In genomic region chr18:75247601-75248421, GRCh38 we compare ENCODE assay signal across 8 cellular contexts. TPM values are rescaled to one million over a fixed set of nuclear protein-coding genes. Genes with fewer than 3 reads are reported as not detected.
DNase-seq lines count a peak whose midpoint lies in the region; ATAC-seq, FAIRE-seq and TF ChIP-seq lines count a peak whose summit lies in the region.

No MANE protein-coding gene starts in this region.

- peak overlapping the region; percentile 55 for H3K4me2 ChIP-seq in DOHH2 (ENCODE audit: low read length)
- H3K4me2 ChIP-seq in astrocyte (ENCODE audit: low read length) = peak overlapping the region; percentile 90

- H3K4me1 ChIP-seq in DOHH2 (ENCODE audit: control insufficient read depth, low read length) = peaks cover 20% of the 10 kb centered on the region
- H3K4me1 ChIP-seq in astrocyte (ENCODE audit: insufficient read depth, low read length) = peaks cover 5% of the 10 kb centered on the region
- H3K4me1 ChIP-seq in stomach smooth muscle (ENCODE audit: control insufficient read depth, insufficient read depth, low read length) = peaks cover 44% of the 10 kb centered on the region

- ATAC-seq in GM21423 (IDR thresholded peaks at IDR 0.05; ENCODE audit: unreplicated experiment) = peak; percentile 67

- H3K9me3 ChIP-seq in DOHH2 (ENCODE audit: control insufficient read depth, insufficient read depth, low read length) (peaks cover 9% of the 10 kb centered on the region; the same call in 1 of the 2 replicates), astrocyte (ENCODE audit: insufficient read depth, low read depth, low read length) (no peaks in the 10 kb centered on the region), stomach smooth muscle (ENCODE audit: control insufficient read depth in 2 of 2, low read length in 2 of 2) (no peaks in the 10 kb centered on the region)

- H4K20me1 ChIP-seq in DOHH2 (ENCODE audit: control insufficient read depth, insufficient read depth, low read depth, low read length) (no peaks in the 10 kb centered on the region), astrocyte (ENCODE audit: insufficient read depth, low read length) (peaks cover 3% of the 10 kb centered on the region)

- no peaks in the 10 kb centered on the region for H3K9me2 ChIP-seq in DOHH2 (replicated peaks; ENCODE audit: control insufficient read depth, low read length)

- H3F3A ChIP-seq in DOHH2 (ENCODE audit: control insufficient read depth, insufficient read depth) = no peaks in the 10 kb centered on the region; the same call in 1 of the 2 replicates

- H3K4me1 Mint-ChIP-seq in astrocyte (ENCODE audit: low read depth, unreplicated experiment) = no peaks in the 10 kb centered on the region

- no peak overlapping the region for H3K27ac ChIP-seq in DOHH2 (ENCODE audit: low read depth, low read length)
- peak overlapping the region; percentile 50 for H3K27ac ChIP-seq in astrocyte (ENCODE audit: low read depth, low read length)
- peak overlapping the region; percentile 75 for H3K27ac ChIP-seq in stomach smooth muscle (ENCODE audit: low read length)

- no peaks in the 10 kb centered on the region for H3K9me3 Mint-ChIP-seq in astrocyte (ENCODE audit: unreplicated experiment)

- FAIRE-seq in astrocyte (lab: Jason Lieb, UNC) = peak; percentile 76
- FAIRE-seq in islet of Langerhans (lab: Jason Lieb, UNC) = peak; percentile 97

- H2AFZ ChIP-seq in astrocyte (ENCODE audit: low read depth, low read length) = peak overlapping the region; percentile 73

- TF ChIP-seq CTCF in DOHH2 (IDR thresholded peaks at IDR 0.05; ENCODE audit: low read depth, low read length, poor library complexity, severe bottlenecking) = no peak
- no peak for TF ChIP-seq CTCF in astrocyte (IDR thresholded peaks at IDR 0.05; ENCODE audit: insufficient read depth, low read depth, low read length)

- H3K27ac Mint-ChIP-seq in astrocyte (ENCODE audit: unreplicated experiment) = peak overlapping the region; percentile 67

- peaks cover 4% of the 10 kb centered on the region for H3K27me3 Mint-ChIP-seq in astrocyte (ENCODE audit: low read depth, unreplicated experiment)

- DNase-seq in NCI-H146 (lab: John Stamatoyannopoulos, UW) (peak; percentile 71), astrocyte (ENCODE audit: low read depth) (peak; percentile 62), mucosa of gallbladder (ENCODE audit: low spot score) (no peak), SK-N-DZ (ENCODE audit: low spot score) (no peak)

- peak overlapping the region; percentile 76 for H3K9ac ChIP-seq in astrocyte (ENCODE audit: low read length)
- H3K9ac ChIP-seq in stomach smooth muscle (ENCODE audit: low read length in 2 of 2) = peak overlapping the region; percentile 70 to 71

- H3K4me3 ChIP-seq in DOHH2 (ENCODE audit: low read length) = peak overlapping the region; percentile 40
- peak overlapping the region; percentile 56 for H3K4me3 ChIP-seq in astrocyte (ENCODE audit: insufficient read depth, low read depth, low read length)
- H3K4me3 ChIP-seq in stomach smooth muscle (ENCODE audit: low read length in 2 of 2) = peak overlapping the region; percentile 71 to 75

- peaks cover 60% of the 10 kb centered on the region for H3K79me2 ChIP-seq in DOHH2 (ENCODE audit: control insufficient read depth, low read length)
- H3K79me2 ChIP-seq in astrocyte (ENCODE audit: insufficient read depth, low read length) = peaks cover 40% of the 10 kb centered on the region

- H3K36me3 ChIP-seq in DOHH2 (ENCODE audit: control insufficient read depth, low read length) (no peaks in the 10 kb centered on the region), astrocyte (ENCODE audit: insufficient read depth, low read length) (no peaks in the 10 kb centered on the region), stomach smooth muscle (ENCODE audit: control insufficient read depth in 2 of 2, insufficient read depth in 2 of 2, low read length in 2 of 2) (no peaks in the 10 kb centered on the region)

- H3K27me3 ChIP-seq in DOHH2 (ENCODE audit: control insufficient read depth, low read length) (no peaks in the 10 kb centered on the region), astrocyte (ENCODE audit: insufficient read depth, low read length) (no peaks in the 10 kb centered on the region), stomach smooth muscle (ENCODE audit: control insufficient read depth in 1 of 2, insufficient read depth in 2 of 2, low read length in 2 of 2) (no peaks in the 10 kb centered on the region)

- H3K36me3 Mint-ChIP-seq in astrocyte (ENCODE audit: low read depth, unreplicated experiment) = no peaks in the 10 kb centered on the region

- H3K4me3 Mint-ChIP-seq in astrocyte (ENCODE audit: unreplicated experiment) = no peak overlapping the region

RNA-seq across cellular contexts. Expression of gene TSHZ1, which starts 37.2 kb away (rescaled TPM):
- total RNA-seq in astrocyte = 2.7 and 2.9 TPM in 2 replicates
- total RNA-seq in mucosa of gallbladder = 32.0 TPM
- polyA plus RNA-seq in SK-N-DZ (2014; cell fraction: cytosol; rRNA removed) = 6.2 and 6.4 TPM in 2 replicates
- polyA plus RNA-seq in SK-N-DZ (2014; cell fraction: nucleus; rRNA removed) = 4.3 and 4.4 TPM in 2 replicates

RNA-seq across cellular contexts. Expression of gene PTGR3, which starts 38.9 kb away (rescaled TPM):
- 8.4 and 12.7 TPM in 2 replicates for total RNA-seq in astrocyte
- total RNA-seq in mucosa of gallbladder = 41.1 TPM
- polyA plus RNA-seq in SK-N-DZ (2014; cell fraction: cytosol; rRNA removed) = 10.7 and 11.7 TPM in 2 replicates
- 20.6 and 21.6 TPM in 2 replicates for polyA plus RNA-seq in SK-N-DZ (2014; cell fraction: nucleus; rRNA removed)

Comparison
In these comparisons a context has a peak if more than half of its experiments do, and no peak if none do; other contexts are left out.
1. DNase-seq: peak in NCI-H146 (single experiment) and astrocyte (single experiment); none in mucosa of gallbladder (single experiment) and SK-N-DZ (single experiment).
2. Peak in every context shown above with its lines, with median percentiles within 50 percentile points of each other: H3K4me3 ChIP-seq.